Comparison of ENCODE assay signal across 8 cellular contexts in the genomic region with DNA sequence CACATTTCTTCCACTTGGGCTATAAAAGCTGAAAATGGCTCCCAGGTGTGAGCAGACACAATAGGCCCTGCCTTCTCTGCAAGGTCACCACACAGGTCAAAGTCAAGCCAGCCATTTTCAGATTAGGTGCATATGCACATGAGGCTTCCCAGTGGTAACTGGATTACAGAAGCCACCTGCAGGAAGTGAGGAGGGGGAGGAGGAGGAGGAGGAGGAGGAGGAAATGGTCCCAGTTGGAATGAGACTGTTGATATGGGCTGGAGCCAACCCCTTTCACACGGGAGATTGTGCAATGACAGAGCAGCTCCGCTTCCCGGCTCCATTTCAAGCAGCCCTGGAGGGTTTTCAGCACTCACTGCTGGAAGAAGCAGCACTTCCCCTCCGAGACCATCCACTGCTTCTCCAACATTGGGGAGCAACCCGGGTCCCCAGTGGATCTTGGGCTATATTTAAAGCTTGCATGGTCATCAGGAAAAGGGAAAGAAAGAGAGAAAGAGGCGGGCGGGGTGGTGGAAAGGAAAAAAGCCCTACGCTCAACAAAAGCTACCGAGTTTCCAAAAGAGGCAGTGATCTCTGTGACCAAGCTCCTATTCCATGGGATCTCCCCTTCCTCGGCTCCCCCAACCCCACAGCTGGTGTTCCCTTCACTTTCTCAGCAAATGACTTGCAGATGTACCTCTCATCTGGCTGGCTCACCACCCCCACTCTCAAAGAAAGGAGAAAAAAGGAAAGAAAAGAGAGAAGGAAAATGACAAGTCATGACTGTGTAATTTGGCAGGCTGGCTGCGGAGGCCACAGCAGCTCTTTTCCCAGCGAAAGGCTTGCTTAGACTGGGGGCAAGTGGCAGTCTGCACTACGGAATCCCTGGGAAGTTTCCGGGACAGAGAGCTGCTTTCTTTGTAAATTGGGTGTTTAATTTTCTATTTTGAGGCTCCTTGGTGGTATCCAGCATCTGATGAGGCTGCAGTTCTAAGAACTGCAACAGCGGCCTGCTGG. TPM values are rescaled to one million over a fixed set of nuclear protein-coding genes. Genes with fewer than 3 reads are reported as not detected.
A peak's percentile ranks its signal among the peaks of the same experiment; 100 is the strongest.
DNase-seq lines count a peak whose midpoint lies in the region; TF ChIP-seq lines count a peak whose summit lies in the region.

No MANE protein-coding gene starts in this region.

- DNase-seq in ELR (ENCODE audit: low read depth) (peak; percentile 77), OCI-M1 (lab: John Stamatoyannopoulos, UW) (peak; percentile 56), esophagus squamous epithelium (lab: John Stamatoyannopoulos, UW) (no peak), NCI-H1436 treated with DMSO at 0.1 percent for 48 hours (lab: John Stamatoyannopoulos, UW) (no peak), GM19238 (ENCODE audit: insufficient read length, low spot score) (no peak)
- DNase-seq in activated CD4-positive, alpha-beta memory T cell treated with anti-CD3 and anti-CD28 coated beads for 36 hours = no peak
- no peak for DNase-seq in CD8-positive, alpha-beta memory T cell

- POLR2A ChIA-PET in activated CD4-positive, alpha-beta memory T cell treated with anti-CD3 and anti-CD28 coated beads for 36 hours (lab: Charles Lee) = no interaction called here
- POLR2A ChIA-PET in CD8-positive, alpha-beta memory T cell (lab: Charles Lee) = no interaction called here

- CTCF ChIA-PET in activated CD4-positive, alpha-beta memory T cell treated with anti-CD3 and anti-CD28 coated beads for 36 hours (lab: Charles Lee) = interaction anchor here (1.3 kb wide), 1 partner anchor 34 kb away, joined by 4 read pairs; no protein-coding TSS in a partner anchor
- CTCF ChIA-PET in CD8-positive, alpha-beta memory T cell (lab: Charles Lee) = no interaction called here

- H3K4me1 ChIP-seq in esophagus squamous epithelium = peaks cover 11 to 64% (median 42%) of the 10 kb centered on the region in 3 donors
- H3K4me1 ChIP-seq in CD8-positive, alpha-beta memory T cell (ENCODE audit: insufficient read depth, low read length) = peaks cover 8% of the 10 kb centered on the region

- 22 to 24% methylated on average over 15 of the region's 15 CpGs for WGBS in esophagus squamous epithelium, 2 donors

- H3K9me3 Mint-ChIP-seq in nephron = no peaks in the 10 kb centered on the region
- H3K9me3 Mint-ChIP-seq in activated CD4-positive, alpha-beta memory T cell treated with anti-CD3 and anti-CD28 coated beads for 36 hours = no peaks in the 10 kb centered on the region
- no peaks in the 10 kb centered on the region for H3K9me3 Mint-ChIP-seq in CD8-positive, alpha-beta memory T cell

- intact Hi-C loops in esophagus squamous epithelium (cut with DNase I) = no loop called here
- intact Hi-C loops in activated CD4-positive, alpha-beta memory T cell treated with anti-CD3 and anti-CD28 coated beads for 36 hours (cut with micrococcal nuclease) = no loop called here

- no peaks in the 10 kb centered on the region for H3K9me3 ChIP-seq in esophagus squamous epithelium
- H3K9me3 ChIP-seq in CD8-positive, alpha-beta memory T cell (ENCODE audit: low read length) = no peaks in the 10 kb centered on the region

- H3K4me3 ChIP-seq in esophagus squamous epithelium = peak overlapping the region in 3 of 4 donors; percentile 1 to 41 (median 14)
- H3K4me3 ChIP-seq in CD8-positive, alpha-beta memory T cell (ENCODE audit: low read length) = no peak overlapping the region

- peak overlapping the region; percentile 74 to 81 (median 79) for H3K27ac ChIP-seq in esophagus squamous epithelium
- H3K27ac ChIP-seq in CD8-positive, alpha-beta memory T cell (ENCODE audit: low read depth, low read length) = no peak overlapping the region

- no peak for TF ChIP-seq POLR2A in esophagus squamous epithelium (IDR thresholded peaks at IDR 0.05)

- no peaks in the 10 kb centered on the region for H3K36me3 Mint-ChIP-seq in nephron (ENCODE audit: low read depth)
- peaks cover 13% of the 10 kb centered on the region for H3K36me3 Mint-ChIP-seq in activated CD4-positive, alpha-beta memory T cell treated with anti-CD3 and anti-CD28 coated beads for 36 hours
- peaks cover 0 to 54% (median 4%) of the 10 kb centered on the region in 3 donors for H3K36me3 Mint-ChIP-seq in CD8-positive, alpha-beta memory T cell

- TF ChIP-seq CTCF in esophagus squamous epithelium (IDR thresholded peaks at IDR 0.05) = no peak
- no peak for TF ChIP-seq CTCF in nephron (IDR thresholded peaks at IDR 0.05; ENCODE audit: unreplicated experiment in 3 of 3)

- peak overlapping the region; percentile 38 to 46 (median 45) for H3K4me3 Mint-ChIP-seq in nephron
- no peak overlapping the region for H3K4me3 Mint-ChIP-seq in activated CD4-positive, alpha-beta memory T cell treated with anti-CD3 and anti-CD28 coated beads for 36 hours
- no peak overlapping the region for H3K4me3 Mint-ChIP-seq in CD8-positive, alpha-beta memory T cell

- H3K27me3 ChIP-seq in esophagus squamous epithelium = no peaks in the 10 kb centered on the region
- no peaks in the 10 kb centered on the region for H3K27me3 ChIP-seq in CD8-positive, alpha-beta memory T cell (ENCODE audit: insufficient read depth, low read length, poor library complexity, severe bottlenecking)

- peak overlapping the region; percentile 79 to 95 (median 92) for H3K27ac Mint-ChIP-seq in nephron
- no peak overlapping the region for H3K27ac Mint-ChIP-seq in activated CD4-positive, alpha-beta memory T cell treated with anti-CD3 and anti-CD28 coated beads for 36 hours
- H3K27ac Mint-ChIP-seq in CD8-positive, alpha-beta memory T cell = peak overlapping the region in 1 of 8 donors; percentile 59

- H3K36me3 ChIP-seq in esophagus squamous epithelium = no peaks in the 10 kb centered on the region
- no peaks in the 10 kb centered on the region for H3K36me3 ChIP-seq in CD8-positive, alpha-beta memory T cell (ENCODE audit: insufficient read depth, low read length)

- peaks cover 6% of the 10 kb centered on the region for H3K27me3 Mint-ChIP-seq in nephron (ENCODE audit: low read depth)
- H3K27me3 Mint-ChIP-seq in activated CD4-positive, alpha-beta memory T cell treated with anti-CD3 and anti-CD28 coated beads for 36 hours = no peaks in the 10 kb centered on the region
- no peaks in the 10 kb centered on the region for H3K27me3 Mint-ChIP-seq in CD8-positive, alpha-beta memory T cell

- peaks cover 78% of the 10 kb centered on the region for H3K4me1 Mint-ChIP-seq in nephron
- peaks cover 19% of the 10 kb centered on the region for H3K4me1 Mint-ChIP-seq in activated CD4-positive, alpha-beta memory T cell treated with anti-CD3 and anti-CD28 coated beads for 36 hours (ENCODE audit: low read depth)
- H3K4me1 Mint-ChIP-seq in CD8-positive, alpha-beta memory T cell = peaks cover 33 to 40% (median 39%) of the 10 kb centered on the region in 3 donors

RNA-seq across cellular contexts. Expression of a gene that starts 58.3 kb away (rescaled TPM):
- 10 to 100 TPM in 3 of 4 donors, 1 to 10 TPM in 1; 7.5 to 30.5 (median 15.1) TPM for total RNA-seq in esophagus squamous epithelium
- total RNA-seq in activated CD4-positive, alpha-beta memory T cell treated with anti-CD3 and anti-CD28 coated beads for 36 hours = 10 to 100 TPM; 35.3 to 40.4 TPM
- 10 to 100 TPM; 37.9 to 38.2 TPM for total RNA-seq in CD8-positive, alpha-beta memory T cell
- 47.9 TPM for polyA plus RNA-seq in CD8-positive, alpha-beta memory T cell

Comparison
In these comparisons a context has a peak if more than half of its experiments do, and no peak if none do; other contexts are left out.
1. DNase-seq: peak in ELR (single experiment) and OCI-M1 (single experiment); none in esophagus squamous epithelium (single experiment), activated CD4-positive, alpha-beta memory T cell treated with anti-CD3 and anti-CD28 coated beads for 36 hours (single experiment), NCI-H1436 treated with DMSO at 0.1 percent for 48 hours (single experiment), GM19238 (single experiment) and CD8-positive, alpha-beta memory T cell (0 of 5).
2. H3K4me3 Mint-ChIP-seq: peak in nephron (3 of 3); none in activated CD4-positive, alpha-beta memory T cell treated with anti-CD3 and anti-CD28 coated beads for 36 hours (single experiment) and CD8-positive, alpha-beta memory T cell (0 of 7).